1 cellular context compared by ENCODE assay signal in the genomic region with DNA sequence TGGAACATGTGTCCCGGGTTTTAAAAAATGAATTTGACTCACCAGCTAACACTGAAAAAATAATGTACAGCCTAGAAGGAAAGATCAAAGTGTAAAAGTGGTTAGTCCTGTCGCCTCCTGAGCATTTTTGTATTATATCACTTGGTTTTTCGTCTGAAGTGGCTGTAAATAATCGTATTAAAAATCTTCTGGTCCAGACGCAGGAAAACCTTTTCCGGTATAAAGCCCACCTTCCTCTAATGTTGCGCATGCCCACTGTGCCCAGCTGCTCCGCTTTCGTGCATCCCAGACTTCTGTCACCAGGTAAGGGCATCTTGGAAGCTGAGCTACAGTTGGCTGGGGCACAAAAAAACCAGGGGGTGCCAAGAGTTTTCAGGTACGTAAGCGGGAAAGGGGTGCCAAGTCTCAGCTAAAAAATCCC.
TF ChIP-seq lines count a peak whose summit lies in the region.

No MANE protein-coding gene starts in this region.

TF ChIP-seq in GM12878, 131 proteins besides CTCF, POLR2A, EP300 and RAD21:
- TF ChIP-seq FOXM1 (IDR thresholded peaks at IDR 0.05; ENCODE audit: low read depth, low read length), result 0 out of 2 replicates have a peak, but pooled peaks have one; percentile 44
- TF ChIP-seq NRF1 (conservative IDR thresholded peaks at IDR 0.05; ENCODE audit: low read depth, low read length), result peak; percentile 69
- TF ChIP-seq, protein P1, sequence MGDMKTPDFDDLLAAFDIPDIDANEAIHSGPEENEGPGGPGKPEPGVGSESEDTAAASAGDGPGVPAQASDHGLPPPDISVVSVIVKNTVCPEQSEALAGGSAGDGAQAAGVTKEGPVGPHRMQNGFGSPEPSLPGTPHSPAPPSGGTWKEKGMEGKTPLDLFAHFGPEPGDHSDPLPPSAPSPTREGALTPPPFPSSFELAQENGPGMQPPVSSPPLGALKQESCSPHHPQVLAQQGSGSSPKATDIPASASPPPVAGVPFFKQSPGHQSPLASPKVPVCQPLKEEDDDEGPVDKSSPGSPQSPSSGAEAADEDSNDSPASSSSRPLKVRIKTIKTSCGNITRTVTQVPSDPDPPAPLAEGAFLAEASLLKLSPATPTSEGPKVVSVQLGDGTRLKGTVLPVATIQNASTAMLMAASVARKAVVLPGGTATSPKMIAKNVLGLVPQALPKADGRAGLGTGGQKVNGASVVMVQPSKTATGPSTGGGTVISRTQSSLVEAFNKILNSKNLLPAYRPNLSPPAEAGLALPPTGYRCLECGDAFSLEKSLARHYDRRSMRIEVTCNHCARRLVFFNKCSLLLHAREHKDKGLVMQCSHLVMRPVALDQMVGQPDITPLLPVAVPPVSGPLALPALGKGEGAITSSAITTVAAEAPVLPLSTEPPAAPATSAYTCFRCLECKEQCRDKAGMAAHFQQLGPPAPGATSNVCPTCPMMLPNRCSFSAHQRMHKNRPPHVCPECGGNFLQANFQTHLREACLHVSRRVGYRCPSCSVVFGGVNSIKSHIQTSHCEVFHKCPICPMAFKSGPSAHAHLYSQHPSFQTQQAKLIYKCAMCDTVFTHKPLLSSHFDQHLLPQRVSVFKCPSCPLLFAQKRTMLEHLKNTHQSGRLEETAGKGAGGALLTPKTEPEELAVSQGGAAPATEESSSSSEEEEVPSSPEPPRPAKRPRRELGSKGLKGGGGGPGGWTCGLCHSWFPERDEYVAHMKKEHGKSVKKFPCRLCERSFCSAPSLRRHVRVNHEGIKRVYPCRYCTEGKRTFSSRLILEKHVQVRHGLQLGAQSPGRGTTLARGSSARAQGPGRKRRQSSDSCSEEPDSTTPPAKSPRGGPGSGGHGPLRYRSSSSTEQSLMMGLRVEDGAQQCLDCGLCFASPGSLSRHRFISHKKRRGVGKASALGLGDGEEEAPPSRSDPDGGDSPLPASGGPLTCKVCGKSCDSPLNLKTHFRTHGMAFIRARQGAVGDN (IDR thresholded peaks at IDR 0.05), result 0 out of 2 replicates have a peak, but pooled peaks have one; percentile 34
- TF ChIP-seq SIX5 (IDR thresholded peaks at IDR 0.05; ENCODE audit: low read depth, low read length, severe bottlenecking), result no peak
- TF ChIP-seq ZNF384 (IDR thresholded peaks at IDR 0.05; ENCODE audit: borderline replicate concordance, low read depth, low read length), result 0 out of 2 replicates have a peak, but pooled peaks have one; percentile 26
- TF ChIP-seq PAX8 (IDR thresholded peaks at IDR 0.05), result 0 out of 2 replicates have a peak, but pooled peaks have one; percentile 37
- TF ChIP-seq, protein P2, sequence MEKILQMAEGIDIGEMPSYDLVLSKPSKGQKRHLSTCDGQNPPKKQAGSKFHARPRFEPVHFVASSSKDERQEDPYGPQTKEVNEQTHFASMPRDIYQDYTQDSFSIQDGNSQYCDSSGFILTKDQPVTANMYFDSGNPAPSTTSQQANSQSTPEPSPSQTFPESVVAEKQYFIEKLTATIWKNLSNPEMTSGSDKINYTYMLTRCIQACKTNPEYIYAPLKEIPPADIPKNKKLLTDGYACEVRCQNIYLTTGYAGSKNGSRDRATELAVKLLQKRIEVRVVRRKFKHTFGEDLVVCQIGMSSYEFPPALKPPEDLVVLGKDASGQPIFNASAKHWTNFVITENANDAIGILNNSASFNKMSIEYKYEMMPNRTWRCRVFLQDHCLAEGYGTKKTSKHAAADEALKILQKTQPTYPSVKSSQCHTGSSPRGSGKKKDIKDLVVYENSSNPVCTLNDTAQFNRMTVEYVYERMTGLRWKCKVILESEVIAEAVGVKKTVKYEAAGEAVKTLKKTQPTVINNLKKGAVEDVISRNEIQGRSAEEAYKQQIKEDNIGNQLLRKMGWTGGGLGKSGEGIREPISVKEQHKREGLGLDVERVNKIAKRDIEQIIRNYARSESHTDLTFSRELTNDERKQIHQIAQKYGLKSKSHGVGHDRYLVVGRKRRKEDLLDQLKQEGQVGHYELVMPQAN (conservative IDR thresholded peaks at IDR 0.05), result peak; percentile 75; the same call in 1 of the 2 replicates
- TF ChIP-seq POU2F2 (IDR thresholded peaks at IDR 0.05; ENCODE audit: borderline replicate concordance, low read depth, low read length), result no peak
- 0 out of 2 replicates have a peak, but pooled peaks have one; percentile 7 for TF ChIP-seq RAD51 (IDR thresholded peaks at IDR 0.05)
- TF ChIP-seq TCF12 (IDR thresholded peaks at IDR 0.05; ENCODE audit: low read depth, low read length), result no peak
